ENCODE assay signal across 19 cellular contexts in the genomic region with DNA sequence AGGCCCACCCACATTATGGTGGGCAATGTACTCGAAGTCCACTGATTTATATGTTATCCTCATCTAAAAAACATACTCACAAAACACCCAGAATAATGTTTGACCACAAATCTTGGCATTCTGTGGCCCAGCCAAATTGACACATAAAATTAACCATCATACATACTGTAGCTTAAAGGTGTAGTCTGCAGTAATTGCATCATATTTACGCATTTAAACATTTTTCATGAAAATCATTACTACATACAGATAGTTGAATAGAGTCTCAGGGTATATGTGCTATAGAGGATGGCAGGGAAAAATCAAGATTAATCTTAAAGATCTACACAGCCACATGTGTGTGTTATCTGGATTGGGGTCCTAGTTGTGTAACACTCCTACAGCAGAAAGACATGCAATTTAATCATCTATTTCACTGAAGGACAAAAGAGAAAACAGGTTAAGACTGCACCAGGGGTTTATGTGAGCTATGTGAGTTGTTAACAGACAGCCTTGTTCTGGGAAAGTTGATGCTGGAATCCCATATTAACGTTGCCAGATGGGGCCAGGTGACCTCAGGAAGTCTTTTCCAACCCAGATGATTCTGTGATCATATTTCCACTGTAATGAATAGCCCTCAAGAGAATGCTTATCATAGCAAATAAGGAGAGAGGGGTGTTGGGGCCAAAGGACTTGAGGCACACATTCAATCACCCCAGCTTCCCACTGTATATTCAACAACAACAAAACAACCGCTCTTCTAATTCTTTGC. TPM values are rescaled to one million over a fixed set of nuclear protein-coding genes. Genes with fewer than 3 reads are reported as not detected.
DNase-seq lines count a peak whose midpoint lies in the region; ATAC-seq, FAIRE-seq and TF ChIP-seq lines count a peak whose summit lies in the region.
"Had no signal": no experiment of that assay in that cellular context is flagged by ENCODE, and none has a peak within 500 bp of the region (broad histone marks: within the 10 kb centered on the region; RNA-seq: fewer than 3 reads in every experiment).

No MANE protein-coding gene starts in this region.

- no TSS peak for BruUV-seq in endothelial cell of umbilical vein (replicated peaks; lab: Mats Ljungman, UMichigan)

- TF ChIP-seq POLR2A in endothelial cell of umbilical vein (IDR thresholded peaks at IDR 0.05; ENCODE audit: low read depth, low read length) = no peak

- intact Hi-C loops in endothelial cell of umbilical vein (cut with micrococcal nuclease) = no loop called here

- H3K36me3 Mint-ChIP-seq in HFFc6 (ENCODE audit: low read depth) (peaks cover 13% of the 10 kb centered on the region), progenitor cell of endocrine pancreas (ENCODE audit: insufficient read depth) (peaks cover 4% of the 10 kb centered on the region)
- H3K36me3 Mint-ChIP-seq: CD8-positive, alpha-beta T cell had no signal

- WGBS in SK-N-SH (ENCODE audit: low lambda C conversion rate) = 72% methylated on average over 4 of the region's 4 CpGs

- no peak overlapping the region for H2AFZ ChIP-seq in SK-N-SH (ENCODE audit: low read depth)
- H2AFZ ChIP-seq in endothelial cell of umbilical vein (ENCODE audit: low read depth, low read length) = no peak overlapping the region
- H2AFZ ChIP-seq: GM23248 had no signal

- H3K27me3 Mint-ChIP-seq in HFFc6 (ENCODE audit: insufficient read depth) = no peaks in the 10 kb centered on the region
- H3K27me3 Mint-ChIP-seq in progenitor cell of endocrine pancreas = no peaks in the 10 kb centered on the region

- H3K9me3 ChIP-seq in SK-N-SH (no peaks in the 10 kb centered on the region), endothelial cell of umbilical vein (replicated peaks; ENCODE audit: control insufficient read depth, insufficient read depth, low read length) (no peaks in the 10 kb centered on the region)
- H3K9me3 ChIP-seq: BLaER1 had no signal

- H3K9ac ChIP-seq in SK-N-SH (no peak overlapping the region), endothelial cell of umbilical vein (replicated peaks; ENCODE audit: extremely low read depth, insufficient read depth, low read length) (no peak overlapping the region)
- H3K9ac ChIP-seq: BLaER1, GM23248 had no signal

- no peaks in the 10 kb centered on the region for H3K9me2 ChIP-seq in SK-N-SH

- H3K27me3 ChIP-seq in SK-N-SH (ENCODE audit: insufficient read depth) (no peaks in the 10 kb centered on the region), endothelial cell of umbilical vein (ENCODE audit: control insufficient read depth in 2 of 2, insufficient read depth in 2 of 2, low read length in 2 of 2) (no peaks in the 10 kb centered on the region)
- H3K27me3 ChIP-seq: BLaER1 had no signal

- dilution Hi-C loops in endothelial cell of umbilical vein (cut with MboI; ENCODE audit: extremely low pct_ligation_motif_present, low sequenced_read_pairs) = no loop called here

- H3K79me2 ChIP-seq in SK-N-SH (ENCODE audit: insufficient read depth) (peaks cover 97% of the 10 kb centered on the region), endothelial cell of umbilical vein (ENCODE audit: control insufficient read depth, insufficient read depth, low read length) (peaks cover 88% of the 10 kb centered on the region)

- no peak for TF ChIP-seq EP300 in SK-N-SH (IDR thresholded peaks at IDR 0.05; ENCODE audit: borderline replicate concordance in 1 of 2, low read depth in 1 of 2, low read length in 1 of 2)

- TF ChIP-seq CTCF in SK-N-SH (IDR thresholded peaks at IDR 0.05) = no peak
- no peak for TF ChIP-seq CTCF in HFFc6 (IDR thresholded peaks at IDR 0.05)
- TF ChIP-seq CTCF in endothelial cell of umbilical vein (IDR thresholded peaks at IDR 0.05; ENCODE audit: extremely low read depth in 1 of 2, insufficient read depth in 1 of 2, low read depth in 1 of 2, low read length in 2 of 2) = no peak
- no peak for TF ChIP-seq CTCF in progenitor cell of endocrine pancreas (IDR thresholded peaks at IDR 0.05; ENCODE audit: unreplicated experiment)

- H3K27ac ChIP-seq in SK-N-SH (ENCODE audit: low read depth in 2 of 2, low read length in 1 of 2) = no peak overlapping the region
- H3K27ac ChIP-seq in endothelial cell of umbilical vein (ENCODE audit: insufficient read depth, low read depth, low read length) = peak overlapping the region; percentile 91
- H3K27ac ChIP-seq: BLaER1, GM23248 had no signal

- no peaks in the 10 kb centered on the region for H3K9me1 ChIP-seq in endothelial cell of umbilical vein (replicated peaks; ENCODE audit: control insufficient read depth, extremely low read depth, insufficient read depth, low read length)

- FAIRE-seq in endothelial cell of umbilical vein (lab: Jason Lieb, UNC) = no peak
- FAIRE-seq: GM12892, RCC 7860 had no signal

- H3K4me1 ChIP-seq in SK-N-SH (ENCODE audit: control insufficient read depth in 1 of 2, insufficient read depth in 2 of 2, low read depth in 1 of 2, low read length in 1 of 2) (peaks cover 18 to 28% of the 10 kb centered on the region in 2 experiments), endothelial cell of umbilical vein (ENCODE audit: control insufficient read depth, extremely low read depth, insufficient read depth, low read length) (peaks cover 71% of the 10 kb centered on the region)
- H3K4me1 ChIP-seq: BLaER1 had no signal

- ATAC-seq in SK-N-SH treated with all-trans-retinoic acid at 6 μM for 48 hours = no peak
- ATAC-seq: CD8-positive, alpha-beta T cell had no signal

- H3K27ac Mint-ChIP-seq in HFFc6 = peak overlapping the region; percentile 12; the same call in 1 of the 2 replicates
- peak overlapping the region; percentile 19 for H3K27ac Mint-ChIP-seq in progenitor cell of endocrine pancreas
- H3K27ac Mint-ChIP-seq: CD8-positive, alpha-beta T cell had no signal

- no peak for DNase-seq in SK-N-SH
- no peak for DNase-seq in HFFc6
- DNase-seq in endothelial cell of umbilical vein (ENCODE audit: low read depth, low spot score) = peak; percentile 58
- no peak for DNase-seq in progenitor cell of endocrine pancreas (ENCODE audit: low spot score, unreplicated experiment)
- no peak for DNase-seq in NCI-H748 (lab: John Stamatoyannopoulos, UW; ENCODE audit: unreplicated experiment)
- DNase-seq in ACHN = no peak
- DNase-seq in NCI-H1092 (lab: John Stamatoyannopoulos, UW) = no peak
- DNase-seq: CD8-positive, alpha-beta T cell; GF-D8; GM23248; KG1; NCI-H1436 treated with DMSO at 0.1 percent for 48 hours; NCI-H2029 treated with DMSO at 0.1 percent for 48 hours; NCI-H510A treated with DMSO at 0.1 percent for 48 hours; SHP77 treated with DMSO at 0.1 percent for 48 hours had no signal

- no peak overlapping the region for H3K4me3 ChIP-seq in SK-N-SH (ENCODE audit: low read depth in 2 of 2, low read length in 1 of 2)
- no peak overlapping the region for H3K4me3 ChIP-seq in endothelial cell of umbilical vein (replicated peaks in 1 of 3; ENCODE audit: insufficient read depth in 1 of 3, low read depth in 1 of 3, low read length in 3 of 3)
- H3K4me3 ChIP-seq: BLaER1, GM23248 had no signal

- H3K36me3 ChIP-seq in SK-N-SH (replicated peaks in 1 of 2; ENCODE audit: control insufficient read depth in 1 of 2, insufficient read depth in 2 of 2, low read length in 1 of 2) (peaks cover 8 to 17% of the 10 kb centered on the region in 2 experiments), endothelial cell of umbilical vein (ENCODE audit: control insufficient read depth in 2 of 2, extremely low read depth in 1 of 2, insufficient read depth in 2 of 2, low read length in 2 of 2) (no peaks in the 10 kb centered on the region)
- H3K36me3 ChIP-seq: BLaER1 had no signal

- in situ Hi-C loops in ACHN (cut with HindIII; ENCODE audit: low pct_ligation_motif_present, low pct_unique_long_range_greater_than_20kb, low sequenced_read_pairs) = no loop called here

- peaks cover 45% of the 10 kb centered on the region for H3K4me1 Mint-ChIP-seq in HFFc6 (ENCODE audit: low read depth)
- peaks cover 31% of the 10 kb centered on the region for H3K4me1 Mint-ChIP-seq in progenitor cell of endocrine pancreas (ENCODE audit: low read depth)

- peaks cover 7% of the 10 kb centered on the region for H3F3A ChIP-seq in SK-N-SH (replicated peaks; ENCODE audit: insufficient read depth)

- CTCF ChIA-PET in SK-N-SH (lab: Yijun Ruan, JAX) = interaction anchor here (2.8 to 9.0 kb wide), 3 partner anchors 14 to 41 kb away, joined by 14 to 63 read pairs (median 45); a partner anchor contains a TSS
- CTCF ChIA-PET in endothelial cell of umbilical vein (lab: Charles Lee) = interaction anchor here (0.6 to 4.0 kb wide), 4 partner anchors 14 to 41 kb away, joined by 3 to 32 read pairs (median 8); a partner anchor contains a TSS

- H3K4me2 ChIP-seq in SK-N-SH (no peak overlapping the region), endothelial cell of umbilical vein (ENCODE audit: insufficient read depth, low read length) (peak overlapping the region; percentile 23)
- H3K4me2 ChIP-seq: BLaER1 had no signal

- H3K9me3 Mint-ChIP-seq in HFFc6 = no peaks in the 10 kb centered on the region
- no peaks in the 10 kb centered on the region for H3K9me3 Mint-ChIP-seq in progenitor cell of endocrine pancreas (ENCODE audit: low read depth)
- H3K9me3 Mint-ChIP-seq: CD8-positive, alpha-beta T cell had no signal

- H4K20me1 ChIP-seq in SK-N-SH (ENCODE audit: insufficient read depth) (peaks cover 66% of the 10 kb centered on the region), endothelial cell of umbilical vein (replicated peaks; ENCODE audit: control insufficient read depth, extremely low read depth, insufficient read depth, low read length) (no peaks in the 10 kb centered on the region)
- H4K20me1 ChIP-seq: BLaER1 had no signal

- POLR2A ChIA-PET in SK-N-SH (lab: Yijun Ruan, JAX) = no interaction called here
- POLR2A ChIA-PET in endothelial cell of umbilical vein (lab: Charles Lee) = interaction anchor here (0.5 to 2.7 kb wide), 3 partner anchors 14 to 144 kb away, joined by 4 to 21 read pairs (median 5); a partner anchor contains a TSS

- TF ChIP-seq RAD21 in SK-N-SH (IDR thresholded peaks at IDR 0.05; ENCODE audit: low read length) = no peak

- H3K4me3 Mint-ChIP-seq in HFFc6 = no peak overlapping the region
- H3K4me3 Mint-ChIP-seq in progenitor cell of endocrine pancreas (ENCODE audit: low read depth) = no peak overlapping the region
- H3K4me3 Mint-ChIP-seq: CD8-positive, alpha-beta T cell had no signal

RNA-seq across cellular contexts. Expression of a gene that starts 14.3 kb away (rescaled TPM):
- polyA plus RNA-seq in SK-N-SH (2012; rRNA removed) = 3.4 and 4.1 TPM in 2 replicates
- 4.6 and 4.8 TPM in 2 replicates for polyA plus RNA-seq in SK-N-SH (2012; cell fraction: cytosol; rRNA removed)
- 5.4 and 7.5 TPM in 2 replicates for polyA plus RNA-seq in SK-N-SH (2012; cell fraction: nucleus; rRNA removed)
- total RNA-seq in HFFc6 (2021; fragmentation: NEBNext Ultra II Directional; extraction: Animal tissue kit (Norgen Biotek cat#: 25700)) = 1 to 10 TPM; 7.5 to 8.5 (median 8.1) TPM
- total RNA-seq in endothelial cell of umbilical vein = 14.1 and 15.0 TPM in 2 replicates
- 6.2 and 6.3 TPM in 2 replicates for polyA plus RNA-seq in endothelial cell of umbilical vein
- 5.2 and 5.9 TPM in 2 replicates for polyA plus RNA-seq in endothelial cell of umbilical vein (2011; cell fraction: cytosol; rRNA removed)
- polyA plus RNA-seq in endothelial cell of umbilical vein (2011; cell fraction: nucleus; rRNA removed) = 14.7 and 17.0 TPM in 2 replicates
- 11.7 and 13.9 TPM in 2 replicates for polyA plus RNA-seq in endothelial cell of umbilical vein (2012)
- polyA minus RNA-seq in endothelial cell of umbilical vein = 15.0 and 16.5 TPM in 2 replicates
- 2.8 TPM for polyA minus RNA-seq in endothelial cell of umbilical vein (2011; cell fraction: cytosol; rRNA and poly(A)+ RNA removed)
- polyA minus RNA-seq in endothelial cell of umbilical vein (2011; cell fraction: nucleus; rRNA and poly(A)+ RNA removed) = 30.5 and 32.3 TPM in 2 replicates
- 21.3 and 22.3 TPM in 2 replicates for total RNA-seq in progenitor cell of endocrine pancreas
- total RNA-seq: CD8-positive, alpha-beta T cell had no signal
